In genomic region chr10:11225935-11226334, GRCh38 we compare ENCODE assay signal across 8 cellular contexts.
DNase-seq lines count a peak whose midpoint lies in the region; ATAC-seq and TF ChIP-seq lines count a peak whose summit lies in the region.

No MANE protein-coding gene starts in this region.

- H2BK5ac ChIP-seq in mesenchymal stem cell (ENCODE audit: low read depth, low read length, poor library complexity, severe bottlenecking), result no peak overlapping the region

- H3K9ac ChIP-seq in mesenchymal stem cell (ENCODE audit: low read length), result no peak overlapping the region

- no peak overlapping the region for H3K18ac ChIP-seq in mesenchymal stem cell (ENCODE audit: low read depth in 1 of 2, low read length in 2 of 2)

- H3K36me3 Mint-ChIP-seq in CD8-positive, alpha-beta T cell, result peaks cover 93% of the 10 kb centered on the region
- H3K36me3 Mint-ChIP-seq in IgD-negative memory B cell (peaks cover 2% of the 10 kb centered on the region), type B pancreatic cell (no peaks in the 10 kb centered on the region)

- no peak overlapping the region for H4K8ac ChIP-seq in mesenchymal stem cell (ENCODE audit: low read length)

- H3K4me2 ChIP-seq in mesenchymal stem cell (ENCODE audit: low read length, poor library complexity, severe bottlenecking), result no peak overlapping the region

- no peak overlapping the region for H2AK5ac ChIP-seq in mesenchymal stem cell (ENCODE audit: low read length, severe bottlenecking)

- H2BK120ac ChIP-seq in mesenchymal stem cell (ENCODE audit: low read depth, low read length), result no peak overlapping the region

- peak; percentile 69 for ATAC-seq in CD8-positive, alpha-beta T cell
- peak; percentile 52 for ATAC-seq in GM21423 (IDR thresholded peaks at IDR 0.05; ENCODE audit: unreplicated experiment)

- H3K4me3 ChIP-seq in CD8-positive, alpha-beta T cell (ENCODE audit: low read depth, low read length), result no peak overlapping the region
- H3K4me3 ChIP-seq in neutrophil (ENCODE audit: low read depth in 1 of 2, low read length in 1 of 2), result peak overlapping the region; percentile 28 to 48
- no peak overlapping the region for H3K4me3 ChIP-seq in mesenchymal stem cell (ENCODE audit: insufficient read depth in 1 of 2, low read depth in 1 of 2, low read length in 2 of 2)

- peak overlapping the region; percentile 98 for H3K27ac Mint-ChIP-seq in CD8-positive, alpha-beta T cell
- H3K27ac Mint-ChIP-seq in IgD-negative memory B cell (peak overlapping the region; percentile 91 to 98 (median 92)), type B pancreatic cell (no peak overlapping the region)

- no peaks in the 10 kb centered on the region for H3K27me3 ChIP-seq in CD8-positive, alpha-beta T cell (ENCODE audit: insufficient read depth, low read length)
- H3K27me3 ChIP-seq in neutrophil (no peaks in the 10 kb centered on the region), mesenchymal stem cell (ENCODE audit: control insufficient read depth in 1 of 2, insufficient read depth in 1 of 2, low read length in 2 of 2) (no peaks in the 10 kb centered on the region)

- intact Hi-C loops in CD8-positive, alpha-beta T cell (cut with DNase I, micrococcal nuclease), result loop anchor here in 1 of 2 experiments (2.0 to 5.0 kb wide), 3 partner anchors 15 to 47 kb away; no protein-coding TSS in a partner anchor

- peak overlapping the region; percentile 41 for H3K27ac ChIP-seq in CD8-positive, alpha-beta T cell (ENCODE audit: low read depth, low read length)
- H3K27ac ChIP-seq in neutrophil (peak overlapping the region; percentile 85), mesenchymal stem cell (ENCODE audit: low read length, poor library complexity, severe bottlenecking) (no peak overlapping the region)

- H3K36me3 ChIP-seq in CD8-positive, alpha-beta T cell (ENCODE audit: insufficient read depth, low read length), result peaks cover 18% of the 10 kb centered on the region
- peaks cover 88% of the 10 kb centered on the region for H3K36me3 ChIP-seq in neutrophil
- H3K36me3 ChIP-seq in mesenchymal stem cell (ENCODE audit: control insufficient read depth in 1 of 2, insufficient read depth in 2 of 2, low read depth in 1 of 2, low read length in 2 of 2), result peaks cover 12 to 39% of the 10 kb centered on the region in 2 experiments

- no peak overlapping the region for H2BK12ac ChIP-seq in mesenchymal stem cell (ENCODE audit: low read length in 2 of 2)

- H2AFZ ChIP-seq in mesenchymal stem cell (ENCODE audit: low read depth, low read length), result no peak overlapping the region

- no peak overlapping the region for H3K4ac ChIP-seq in mesenchymal stem cell (ENCODE audit: low read depth in 1 of 2, low read length in 2 of 2)

- POLR2A ChIA-PET in CD8-positive, alpha-beta T cell (lab: Charles Lee), result interaction anchor here (0.5 to 3.9 kb wide), 14 partner anchors 8 to 271 kb away, joined by 3 to 28 read pairs (median 4); no protein-coding TSS in a partner anchor

- WGBS in mesenchymal stem cell, result 79% methylated on average over 5 of the region's 5 CpGs

- DNase-seq in CD8-positive, alpha-beta T cell, result peak in 5 of 7 experiments; percentile 37 to 76 (median 54)
- DNase-seq in activated T-cell treated with anti-CD3 and anti-CD28 coated beads, Interleukin-2, amount 50 U/mL, for 48 hours, result peak; percentile 75 to 80
- no peak for DNase-seq in type B pancreatic cell (ENCODE audit: extremely low spot score, unreplicated experiment)
- no peak for DNase-seq in mesenchymal stem cell
- DNase-seq in effector CD8-positive, alpha-beta T cell (lab: John Stamatoyannopoulos, UW), result no peak

- H3K14ac ChIP-seq in mesenchymal stem cell (ENCODE audit: low read length in 2 of 2), result no peak overlapping the region

- no peak overlapping the region for H2BK15ac ChIP-seq in mesenchymal stem cell (ENCODE audit: low read depth, poor library complexity, severe bottlenecking)

- H3K79me1 ChIP-seq in mesenchymal stem cell (replicated peaks; ENCODE audit: low read length, poor library complexity, severe bottlenecking), result peaks cover 18% of the 10 kb centered on the region

- no peak for TF ChIP-seq CTCF in CD8-positive, alpha-beta T cell (IDR thresholded peaks at IDR 0.05)
- TF ChIP-seq CTCF in neutrophil (IDR thresholded peaks at IDR 0.05), result no peak
- TF ChIP-seq CTCF in type B pancreatic cell (conservative IDR thresholded peaks at IDR 0.05), result no peak

- peaks cover 75% of the 10 kb centered on the region for H3K4me1 ChIP-seq in CD8-positive, alpha-beta T cell (ENCODE audit: insufficient read depth, low read length)
- H3K4me1 ChIP-seq in neutrophil (ENCODE audit: control insufficient read depth in 1 of 2, insufficient read depth in 1 of 2, low read depth in 1 of 2, low read length in 1 of 2), result peaks cover 62 to 68% of the 10 kb centered on the region in 2 experiments
- H3K4me1 ChIP-seq in mesenchymal stem cell (ENCODE audit: control insufficient read depth, insufficient read depth, low read depth, low read length), result peaks cover 3% of the 10 kb centered on the region

- no peak overlapping the region for H4K91ac ChIP-seq in mesenchymal stem cell (ENCODE audit: low read length)

- no peaks in the 10 kb centered on the region for H3K27me3 Mint-ChIP-seq in CD8-positive, alpha-beta T cell (ENCODE audit: low read depth)
- H3K27me3 Mint-ChIP-seq in IgD-negative memory B cell, result no peaks in the 10 kb centered on the region
- peaks cover 8% of the 10 kb centered on the region for H3K27me3 Mint-ChIP-seq in type B pancreatic cell

- H3K9me3 Mint-ChIP-seq in CD8-positive, alpha-beta T cell, result no peaks in the 10 kb centered on the region
- H3K9me3 Mint-ChIP-seq in IgD-negative memory B cell, result no peaks in the 10 kb centered on the region
- H3K9me3 Mint-ChIP-seq in type B pancreatic cell, result no peaks in the 10 kb centered on the region

- H3K9me3 ChIP-seq in CD8-positive, alpha-beta T cell (ENCODE audit: low read length), result no peaks in the 10 kb centered on the region
- H3K9me3 ChIP-seq in neutrophil (no peaks in the 10 kb centered on the region), mesenchymal stem cell (ENCODE audit: control insufficient read depth, low read length) (no peaks in the 10 kb centered on the region)

- no peak overlapping the region for H3K23ac ChIP-seq in mesenchymal stem cell (ENCODE audit: low read length in 2 of 2)

- peak overlapping the region; percentile 69 for H3K4me3 Mint-ChIP-seq in CD8-positive, alpha-beta T cell
- peak overlapping the region in 3 of 4 donors; percentile 58 to 84 (median 72) for H3K4me3 Mint-ChIP-seq in IgD-negative memory B cell
- H3K4me3 Mint-ChIP-seq in type B pancreatic cell, result no peak overlapping the region

- CTCF ChIA-PET in CD8-positive, alpha-beta T cell (lab: Charles Lee), result interaction anchor here (0.6 to 2.4 kb wide), 10 partner anchors 9 to 532 kb away, joined by 3 to 10 read pairs (median 4); no protein-coding TSS in a partner anchor

- peaks cover 93% of the 10 kb centered on the region for H3K4me1 Mint-ChIP-seq in CD8-positive, alpha-beta T cell (ENCODE audit: low read depth)
- H3K4me1 Mint-ChIP-seq in IgD-negative memory B cell (peaks cover 45 to 68% (median 62%) of the 10 kb centered on the region in 3 donors), type B pancreatic cell (ENCODE audit: unreplicated experiment) (peaks cover under 1% of the 10 kb centered on the region)

Comparison
In these comparisons a context has a peak if more than half of its experiments do, and no peak if none do; other contexts are left out.
1. DNase-seq: peak in CD8-positive, alpha-beta T cell (5 of 7) and activated T-cell treated with anti-CD3 and anti-CD28 coated beads, Interleukin-2, amount 50 U/mL, for 48 hours (2 of 2); none in type B pancreatic cell (single experiment), mesenchymal stem cell (single experiment) and effector CD8-positive, alpha-beta T cell (single experiment).
2. H3K4me3 ChIP-seq: peak in neutrophil (2 of 2); none in CD8-positive, alpha-beta T cell (single experiment) and mesenchymal stem cell (0 of 2).